In the genomic region with DNA sequence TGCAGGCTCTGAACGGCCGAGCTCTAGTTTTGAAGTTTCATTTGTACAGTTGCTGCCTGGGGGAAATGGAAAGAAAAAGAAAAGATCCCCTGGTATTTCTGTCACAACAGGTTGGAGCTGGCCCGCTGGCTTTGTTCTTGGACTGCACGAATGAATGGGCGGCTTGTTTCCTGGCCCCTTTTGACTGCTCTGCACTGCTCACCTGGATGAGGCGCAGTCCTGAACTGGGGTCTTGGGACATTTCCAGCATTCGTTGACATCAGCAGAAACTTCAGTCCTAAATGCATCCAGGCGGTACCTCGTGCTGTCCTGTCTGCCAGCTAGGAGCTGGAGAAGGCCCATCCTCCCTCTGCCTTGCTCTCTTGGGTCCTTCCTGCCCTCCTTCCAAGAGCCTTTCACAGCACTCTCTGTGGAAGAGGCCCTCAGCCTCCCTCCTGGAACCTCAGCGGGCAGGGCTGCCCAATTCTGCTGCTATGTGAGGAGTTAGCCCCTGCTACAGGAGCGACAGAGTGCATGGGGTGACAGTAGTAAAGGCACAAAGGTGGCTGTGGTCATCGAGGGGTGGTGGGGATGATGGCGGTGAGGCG, we compare ENCODE assay signal across 9 cellular contexts.
DNase-seq lines count a peak whose midpoint lies in the region; ATAC-seq and TF ChIP-seq lines count a peak whose summit lies in the region.
"Had no signal": no experiment of that assay in that cellular context is flagged by ENCODE, and none has a peak within 500 bp of the region (broad histone marks: within the 10 kb centered on the region; RNA-seq: fewer than 3 reads in every experiment).

No MANE protein-coding gene starts in this region.

- peak; percentile 60 for DNase-seq in activated CD8-positive, alpha-beta memory T cell treated with anti-CD3 and anti-CD28 coated beads for 24 hours
- DNase-seq in activated CD8-positive, alpha-beta memory T cell treated with anti-CD3 and anti-CD28 coated beads, Interleukin-2, amount 10 ng/mL, durations not matched to agents 7 days and 5 days = no peak
- DNase-seq in activated B cell treated with CpG ODN at 0.5 μM for 24 hours = no peak
- peak; percentile 53 for DNase-seq in islet precursor cell
- no peak for DNase-seq in stimulated activated naive B cell treated with anti-CD40 and anti-IgM and Interleukin-4, amounts not matched to agents 10 μg/mL and 1 μg/mL and 100 μg/mL, for 72 hours
- DNase-seq in cerebellar nuclear complex (lab: John Stamatoyannopoulos, UW) = no peak
- DNase-seq in stimulated activated CD4-positive, alpha-beta T cell treated with anti-CD3 and anti-CD28 coated beads, Interleukin-4, amount 100 ng/mL, for 1 hour = no peak
- DNase-seq in activated T-cell treated with anti-CD3 and anti-CD28 coated beads, Interleukin-2, amount 50 U/mL, for 24 hours = no peak
- DNase-seq: cortex of kidney had no signal

- peaks cover 16% of the 10 kb centered on the region for H3K27me3 Mint-ChIP-seq in activated CD8-positive, alpha-beta memory T cell treated with anti-CD3 and anti-CD28 coated beads, Interleukin-2, amount 10 ng/mL, durations not matched to agents 7 days and 5 days
- peaks cover 3% of the 10 kb centered on the region for H3K27me3 Mint-ChIP-seq in activated B cell treated with CpG ODN at 0.5 μM for 24 hours
- H3K27me3 Mint-ChIP-seq in stimulated activated naive B cell treated with anti-CD40 and anti-IgM and Interleukin-4, amounts not matched to agents 10 μg/mL and 1 μg/mL and 100 μg/mL, for 72 hours = peaks cover 23 to 29% of the 10 kb centered on the region in 2 donors
- H3K27me3 Mint-ChIP-seq in activated T-cell treated with anti-CD3 and anti-CD28 coated beads, Interleukin-2, amount 50 U/mL, for 24 hours = peaks cover 23% of the 10 kb centered on the region

- peaks cover 7% of the 10 kb centered on the region for H3K4me1 Mint-ChIP-seq in activated CD8-positive, alpha-beta memory T cell treated with anti-CD3 and anti-CD28 coated beads, Interleukin-2, amount 10 ng/mL, durations not matched to agents 7 days and 5 days
- peaks cover 10% of the 10 kb centered on the region for H3K4me1 Mint-ChIP-seq in activated B cell treated with CpG ODN at 0.5 μM for 24 hours
- H3K4me1 Mint-ChIP-seq in stimulated activated naive B cell treated with anti-CD40 and anti-IgM and Interleukin-4, amounts not matched to agents 10 μg/mL and 1 μg/mL and 100 μg/mL, for 72 hours = peaks cover 9 to 12% of the 10 kb centered on the region in 2 donors
- peaks cover 11% of the 10 kb centered on the region for H3K4me1 Mint-ChIP-seq in activated T-cell treated with anti-CD3 and anti-CD28 coated beads, Interleukin-2, amount 50 U/mL, for 24 hours (ENCODE audit: low read depth)

- no peaks in the 10 kb centered on the region for H3K9me3 Mint-ChIP-seq in activated CD8-positive, alpha-beta memory T cell treated with anti-CD3 and anti-CD28 coated beads, Interleukin-2, amount 10 ng/mL, durations not matched to agents 7 days and 5 days (ENCODE audit: low read depth)
- H3K9me3 Mint-ChIP-seq in activated B cell treated with CpG ODN at 0.5 μM for 24 hours = no peaks in the 10 kb centered on the region
- no peaks in the 10 kb centered on the region for H3K9me3 Mint-ChIP-seq in stimulated activated naive B cell treated with anti-CD40 and anti-IgM and Interleukin-4, amounts not matched to agents 10 μg/mL and 1 μg/mL and 100 μg/mL, for 72 hours
- H3K9me3 Mint-ChIP-seq in activated T-cell treated with anti-CD3 and anti-CD28 coated beads, Interleukin-2, amount 50 U/mL, for 24 hours = no peaks in the 10 kb centered on the region

- intact Hi-C loops in activated B cell treated with CpG ODN at 0.5 μM for 24 hours (cut with micrococcal nuclease) = loop anchor here (1.0 to 10.0 kb wide), 6 partner anchors 27 to 552 kb away; no protein-coding TSS in a partner anchor

- no peak for ATAC-seq in activated CD8-positive, alpha-beta memory T cell treated with anti-CD3 and anti-CD28 coated beads, Interleukin-2, amount 10 ng/mL, durations not matched to agents 7 days and 5 days
- no peak for ATAC-seq in activated B cell treated with CpG ODN at 0.5 μM for 24 hours (ENCODE audit: low read depth)
- ATAC-seq in stimulated activated naive B cell treated with anti-CD40 and anti-IgM and Interleukin-4, amounts not matched to agents 10 μg/mL and 1 μg/mL and 100 μg/mL, for 72 hours (replicated peaks) = no peak

- no peaks in the 10 kb centered on the region for H3K36me3 Mint-ChIP-seq in activated CD8-positive, alpha-beta memory T cell treated with anti-CD3 and anti-CD28 coated beads, Interleukin-2, amount 10 ng/mL, durations not matched to agents 7 days and 5 days
- no peaks in the 10 kb centered on the region for H3K36me3 Mint-ChIP-seq in activated B cell treated with CpG ODN at 0.5 μM for 24 hours (ENCODE audit: low read depth)
- H3K36me3 Mint-ChIP-seq in stimulated activated naive B cell treated with anti-CD40 and anti-IgM and Interleukin-4, amounts not matched to agents 10 μg/mL and 1 μg/mL and 100 μg/mL, for 72 hours = peaks cover 2 to 4% of the 10 kb centered on the region in 2 donors
- H3K36me3 Mint-ChIP-seq in activated T-cell treated with anti-CD3 and anti-CD28 coated beads, Interleukin-2, amount 50 U/mL, for 24 hours (ENCODE audit: low read depth) = no peaks in the 10 kb centered on the region

- no peak overlapping the region for H3K27ac Mint-ChIP-seq in activated CD8-positive, alpha-beta memory T cell treated with anti-CD3 and anti-CD28 coated beads, Interleukin-2, amount 10 ng/mL, durations not matched to agents 7 days and 5 days
- H3K27ac Mint-ChIP-seq in activated B cell treated with CpG ODN at 0.5 μM for 24 hours = peak overlapping the region; percentile 19
- H3K27ac Mint-ChIP-seq in stimulated activated naive B cell treated with anti-CD40 and anti-IgM and Interleukin-4, amounts not matched to agents 10 μg/mL and 1 μg/mL and 100 μg/mL, for 72 hours = peak overlapping the region; percentile 68
- no peak overlapping the region for H3K27ac Mint-ChIP-seq in activated T-cell treated with anti-CD3 and anti-CD28 coated beads, Interleukin-2, amount 50 U/mL, for 24 hours

- CTCF ChIA-PET in activated CD8-positive, alpha-beta memory T cell treated with anti-CD3 and anti-CD28 coated beads, Interleukin-2, amount 10 ng/mL, durations not matched to agents 7 days and 5 days (lab: Charles Lee) = interaction anchor here (0.7 to 2.5 kb wide), 30 partner anchors 9 to 650 kb away, joined by 3 to 14 read pairs (median 3); a partner anchor contains a TSS
- CTCF ChIA-PET in activated B cell treated with CpG ODN at 0.5 μM for 24 hours (lab: Charles Lee) = interaction anchor here (0.7 to 3.3 kb wide), 33 partner anchors 9 to 581 kb away, joined by 3 to 23 read pairs (median 5); no protein-coding TSS in a partner anchor

- no peak for TF ChIP-seq CTCF in activated B cell treated with CpG ODN at 0.5 μM for 24 hours (IDR thresholded peaks at IDR 0.05)

- H3K4me3 Mint-ChIP-seq in activated CD8-positive, alpha-beta memory T cell treated with anti-CD3 and anti-CD28 coated beads, Interleukin-2, amount 10 ng/mL, durations not matched to agents 7 days and 5 days = no peak overlapping the region
- H3K4me3 Mint-ChIP-seq in activated B cell treated with CpG ODN at 0.5 μM for 24 hours = no peak overlapping the region
- no peak overlapping the region for H3K4me3 Mint-ChIP-seq in stimulated activated naive B cell treated with anti-CD40 and anti-IgM and Interleukin-4, amounts not matched to agents 10 μg/mL and 1 μg/mL and 100 μg/mL, for 72 hours
- no peak overlapping the region for H3K4me3 Mint-ChIP-seq in activated T-cell treated with anti-CD3 and anti-CD28 coated beads, Interleukin-2, amount 50 U/mL, for 24 hours

- POLR2A ChIA-PET in activated B cell treated with CpG ODN at 0.5 μM for 24 hours (lab: Charles Lee) = interaction anchor here (0.7 to 1.6 kb wide), 4 partner anchors 24 to 516 kb away, joined by 3 to 18 read pairs (median 4); no protein-coding TSS in a partner anchor

Comparison
In these comparisons a context has a peak if more than half of its experiments do, and no peak if none do; other contexts are left out.
1. DNase-seq: peak in activated CD8-positive, alpha-beta memory T cell treated with anti-CD3 and anti-CD28 coated beads for 24 hours (single experiment) and islet precursor cell (single experiment); none in activated CD8-positive, alpha-beta memory T cell treated with anti-CD3 and anti-CD28 coated beads, Interleukin-2, amount 10 ng/mL, durations not matched to agents 7 days and 5 days (single experiment), activated B cell treated with CpG ODN at 0.5 μM for 24 hours (single experiment), stimulated activated naive B cell treated with anti-CD40 and anti-IgM and Interleukin-4, amounts not matched to agents 10 μg/mL and 1 μg/mL and 100 μg/mL, for 72 hours (single experiment), cerebellar nuclear complex (0 of 2), stimulated activated CD4-positive, alpha-beta T cell treated with anti-CD3 and anti-CD28 coated beads, Interleukin-4, amount 100 ng/mL, for 1 hour (single experiment) and activated T-cell treated with anti-CD3 and anti-CD28 coated beads, Interleukin-2, amount 50 U/mL, for 24 hours (single experiment).
2. H3K27ac Mint-ChIP-seq: peak in activated B cell treated with CpG ODN at 0.5 μM for 24 hours (single experiment) and stimulated activated naive B cell treated with anti-CD40 and anti-IgM and Interleukin-4, amounts not matched to agents 10 μg/mL and 1 μg/mL and 100 μg/mL, for 72 hours (single experiment); none in activated CD8-positive, alpha-beta memory T cell treated with anti-CD3 and anti-CD28 coated beads, Interleukin-2, amount 10 ng/mL, durations not matched to agents 7 days and 5 days (single experiment) and activated T-cell treated with anti-CD3 and anti-CD28 coated beads, Interleukin-2, amount 50 U/mL, for 24 hours (single experiment).